17 cellular contexts compared by ENCODE assay signal in the genomic region with DNA sequence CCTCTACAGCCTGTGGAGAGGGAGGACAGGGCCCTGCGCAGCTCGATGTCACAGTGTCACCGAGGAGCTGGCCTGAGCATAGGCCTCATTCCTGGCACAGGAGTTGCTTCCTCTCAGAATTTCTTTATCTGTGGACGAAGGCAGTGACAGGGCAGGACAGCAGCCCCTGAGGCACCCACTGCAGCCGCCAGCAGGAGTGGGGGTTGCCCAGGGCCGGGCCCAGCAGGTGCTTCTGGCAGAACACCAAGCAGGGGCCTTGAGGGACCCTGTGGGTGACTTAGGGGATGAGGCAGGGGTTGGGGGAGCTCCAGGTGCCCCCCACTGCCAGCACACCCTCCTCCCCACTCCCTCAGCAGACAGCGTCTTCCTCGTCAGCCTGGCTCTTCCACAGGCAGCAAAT.
DNase-seq lines count a peak whose midpoint lies in the region; ATAC-seq and TF ChIP-seq lines count a peak whose summit lies in the region.
"Had no signal": no experiment of that assay in that cellular context is flagged by ENCODE, and none has a peak within 500 bp of the region (broad histone marks: within the 10 kb centered on the region; RNA-seq: fewer than 3 reads in every experiment).

No MANE protein-coding gene starts in this region.

- H3K27ac ChIP-seq in naive thymus-derived CD4-positive, alpha-beta T cell (ENCODE audit: low read depth, low read length): no peak overlapping the region

- POLR2A ChIA-PET in naive thymus-derived CD4-positive, alpha-beta T cell (lab: Charles Lee): no interaction called here

- CTCF ChIA-PET in naive thymus-derived CD4-positive, alpha-beta T cell (lab: Charles Lee): no interaction called here

- H3K27me3 Mint-ChIP-seq in osteocyte (ENCODE audit: unreplicated experiment): peaks cover 23% of the 10 kb centered on the region
- H3K27me3 Mint-ChIP-seq in stimulated activated naive B cell treated with anti-CD40 and anti-IgM and Interleukin-4, amounts not matched to agents 10 μg/mL and 1 μg/mL and 100 μg/mL, for 72 hours: no peaks in the 10 kb centered on the region
- peaks cover 0 to 24% (median 0%) of the 10 kb centered on the region in 5 donors for H3K27me3 Mint-ChIP-seq in naive thymus-derived CD4-positive, alpha-beta T cell

- no peaks in the 10 kb centered on the region for H3K4me1 ChIP-seq in naive thymus-derived CD4-positive, alpha-beta T cell (ENCODE audit: control insufficient read depth in 2 of 2, insufficient read depth in 2 of 2, low read length in 2 of 2)

- no peaks in the 10 kb centered on the region for H3K9me3 Mint-ChIP-seq in osteocyte (ENCODE audit: unreplicated experiment)
- H3K9me3 Mint-ChIP-seq in stimulated activated naive B cell treated with anti-CD40 and anti-IgM and Interleukin-4, amounts not matched to agents 10 μg/mL and 1 μg/mL and 100 μg/mL, for 72 hours: no peaks in the 10 kb centered on the region
- H3K9me3 Mint-ChIP-seq in naive thymus-derived CD4-positive, alpha-beta T cell: peaks cover 0 to 2% (median 0%) of the 10 kb centered on the region in 11 donors
- H3K9me3 Mint-ChIP-seq: CD4-positive, CD25-positive, alpha-beta regulatory T cell; CD8-positive, alpha-beta memory T cell; HFFc6 had no signal

- in situ Hi-C loops in GM13976 (cut with MboI; ENCODE audit: low sequenced_read_pairs, unreplicated experiment): no loop called here

- no peak overlapping the region for H3K27ac Mint-ChIP-seq in osteocyte (ENCODE audit: unreplicated experiment)
- H3K27ac Mint-ChIP-seq in stimulated activated naive B cell treated with anti-CD40 and anti-IgM and Interleukin-4, amounts not matched to agents 10 μg/mL and 1 μg/mL and 100 μg/mL, for 72 hours: no peak overlapping the region
- H3K27ac Mint-ChIP-seq in naive thymus-derived CD4-positive, alpha-beta T cell: no peak overlapping the region
- H3K27ac Mint-ChIP-seq: B cell; CD4-positive, CD25-positive, alpha-beta regulatory T cell; CD8-positive, alpha-beta memory T cell; HFFc6 had no signal

- H3K36me3 Mint-ChIP-seq in osteocyte (ENCODE audit: unreplicated experiment): no peaks in the 10 kb centered on the region
- H3K36me3 Mint-ChIP-seq in stimulated activated naive B cell treated with anti-CD40 and anti-IgM and Interleukin-4, amounts not matched to agents 10 μg/mL and 1 μg/mL and 100 μg/mL, for 72 hours: no peaks in the 10 kb centered on the region
- no peaks in the 10 kb centered on the region for H3K36me3 Mint-ChIP-seq in naive thymus-derived CD4-positive, alpha-beta T cell
- H3K36me3 Mint-ChIP-seq: CD4-positive, CD25-positive, alpha-beta regulatory T cell; CD8-positive, alpha-beta memory T cell had no signal

- no peak overlapping the region for H3K4me3 Mint-ChIP-seq in osteocyte (ENCODE audit: unreplicated experiment)
- no peak overlapping the region for H3K4me3 Mint-ChIP-seq in stimulated activated naive B cell treated with anti-CD40 and anti-IgM and Interleukin-4, amounts not matched to agents 10 μg/mL and 1 μg/mL and 100 μg/mL, for 72 hours
- H3K4me3 Mint-ChIP-seq in naive thymus-derived CD4-positive, alpha-beta T cell: no peak overlapping the region
- H3K4me3 Mint-ChIP-seq: B cell; CD4-positive, CD25-positive, alpha-beta regulatory T cell; HFFc6 had no signal

- intact Hi-C loops in naive thymus-derived CD4-positive, alpha-beta T cell (cut with micrococcal nuclease): no loop called here

- H3K4me3 ChIP-seq in naive thymus-derived CD4-positive, alpha-beta T cell (ENCODE audit: low read length): no peak overlapping the region

- H3K9me3 ChIP-seq in naive thymus-derived CD4-positive, alpha-beta T cell (ENCODE audit: control insufficient read depth in 2 of 3, low read length in 3 of 3): no peaks in the 10 kb centered on the region

- no peaks in the 10 kb centered on the region for H3K36me3 ChIP-seq in naive thymus-derived CD4-positive, alpha-beta T cell (ENCODE audit: control insufficient read depth in 2 of 3, insufficient read depth in 3 of 3, low read length in 3 of 3)

- peak; percentile 21 to 42 for ATAC-seq in stimulated activated naive B cell treated with anti-CD40 and anti-IgM and Interleukin-4, amounts not matched to agents 10 μg/mL and 1 μg/mL and 100 μg/mL, for 72 hours (replicated peaks)
- ATAC-seq in GM19023 (IDR thresholded peaks at IDR 0.05; ENCODE audit: unreplicated experiment) (no peak), HG02884 (IDR thresholded peaks at IDR 0.05; ENCODE audit: unreplicated experiment) (no peak)
- no peak for ATAC-seq in naive thymus-derived CD4-positive, alpha-beta T cell
- ATAC-seq: HCT116 had no signal

- TF ChIP-seq CTCF in GM13976 (IDR thresholded peaks at IDR 0.05; ENCODE audit: borderline replicate concordance, control extremely low read depth, extremely low read depth, insufficient read depth, missing control alignments) (no peak), osteocyte (IDR thresholded peaks at IDR 0.05) (no peak)

- no peaks in the 10 kb centered on the region for H3K27me3 ChIP-seq in naive thymus-derived CD4-positive, alpha-beta T cell (ENCODE audit: control insufficient read depth in 2 of 2, insufficient read depth in 2 of 2, low read length in 2 of 2)

- peaks cover 8% of the 10 kb centered on the region for H3K4me1 Mint-ChIP-seq in osteocyte (ENCODE audit: unreplicated experiment)
- peaks cover 4 to 6% of the 10 kb centered on the region in 2 donors for H3K4me1 Mint-ChIP-seq in stimulated activated naive B cell treated with anti-CD40 and anti-IgM and Interleukin-4, amounts not matched to agents 10 μg/mL and 1 μg/mL and 100 μg/mL, for 72 hours
- H3K4me1 Mint-ChIP-seq in naive thymus-derived CD4-positive, alpha-beta T cell: no peaks in the 10 kb centered on the region
- H3K4me1 Mint-ChIP-seq: B cell; CD4-positive, CD25-positive, alpha-beta regulatory T cell; CD8-positive, alpha-beta memory T cell had no signal

- DNase-seq in GM13976 (ENCODE audit: low spot score): peak; percentile 13
- peak; percentile 10 for DNase-seq in mucosa of gallbladder (ENCODE audit: low spot score)
- DNase-seq in osteocyte (ENCODE audit: extremely low spot score, unreplicated experiment): peak; percentile 79
- no peak for DNase-seq in stimulated activated naive B cell treated with anti-CD40 and anti-IgM and Interleukin-4, amounts not matched to agents 10 μg/mL and 1 μg/mL and 100 μg/mL, for 72 hours
- DNase-seq in SHP77 treated with DMSO at 0.1 percent for 48 hours (lab: John Stamatoyannopoulos, UW): no peak
- DNase-seq in naive thymus-derived CD4-positive, alpha-beta T cell: no peak
- DNase-seq: C1 segment of cervical spinal cord; CD4-positive, CD25-positive, alpha-beta regulatory T cell; CD8-positive, alpha-beta memory T cell; COR-L47; GOT3; H7; HFFc6 had no signal

Comparison
In these comparisons a context has a peak if more than half of its experiments do, and no peak if none do; other contexts are left out.
1. DNase-seq: peak in GM13976 (single experiment), mucosa of gallbladder (single experiment) and osteocyte (single experiment); none in stimulated activated naive B cell treated with anti-CD40 and anti-IgM and Interleukin-4, amounts not matched to agents 10 μg/mL and 1 μg/mL and 100 μg/mL, for 72 hours (single experiment), SHP77 treated with DMSO at 0.1 percent for 48 hours (single experiment) and naive thymus-derived CD4-positive, alpha-beta T cell (0 of 9).
2. ATAC-seq: peak in stimulated activated naive B cell treated with anti-CD40 and anti-IgM and Interleukin-4, amounts not matched to agents 10 μg/mL and 1 μg/mL and 100 μg/mL, for 72 hours (2 of 2); none in GM19023 (single experiment), HG02884 (single experiment) and naive thymus-derived CD4-positive, alpha-beta T cell (single experiment).